ENCODE assay signal across 8 cellular contexts in genomic region chr17:31373150-31374082, GRCh38. TPM values are rescaled to one million over a fixed set of nuclear protein-coding genes. Genes with fewer than 3 reads are reported as not detected.
DNase-seq lines count a peak whose midpoint lies in the region; ATAC-seq and TF ChIP-seq lines count a peak whose summit lies in the region.

No MANE protein-coding gene starts in this region.

- peak; percentile 71 to 77 for ATAC-seq in activated T-cell treated with anti-CD3 and anti-CD28 coated beads, Interleukin-2, amount 50 U/mL, for 4 hours
- ATAC-seq in HG02938 (IDR thresholded peaks at IDR 0.05; ENCODE audit: unreplicated experiment): no peak
- ATAC-seq in HG03025 (IDR thresholded peaks at IDR 0.05; ENCODE audit: low FRiP score, unreplicated experiment): no peak

- H3K27me3 Mint-ChIP-seq in activated T-cell treated with anti-CD3 and anti-CD28 coated beads, Interleukin-2, amount 50 U/mL, for 4 hours (ENCODE audit: low read depth): no peaks in the 10 kb centered on the region

- no peaks in the 10 kb centered on the region for H3K27me3 ChIP-seq in parathyroid adenoma (ENCODE audit: control insufficient read depth, insufficient read depth, low read length)

- H3K4me1 ChIP-seq in parathyroid adenoma: no peaks in the 10 kb centered on the region

- no peak overlapping the region for H3K27ac ChIP-seq in parathyroid adenoma

- H3K36me3 ChIP-seq in parathyroid adenoma (ENCODE audit: control insufficient read depth, insufficient read depth, low read length): no peaks in the 10 kb centered on the region

- no peaks in the 10 kb centered on the region for H3K9me3 ChIP-seq in parathyroid adenoma (ENCODE audit: control insufficient read depth, low read length)

- no peaks in the 10 kb centered on the region for H3K79me2 ChIP-seq in parathyroid adenoma

- DNase-seq in activated T-cell treated with anti-CD3 and anti-CD28 coated beads, Interleukin-2, amount 50 U/mL, for 4 hours: no peak
- DNase-seq in activated T-cell treated with anti-CD3 and anti-CD28 coated beads for 4 hours: no peak
- peak; percentile 67 for DNase-seq in M059J (ENCODE audit: low read depth)
- peak; percentile 56 for DNase-seq in SW480 (ENCODE audit: low spot score)
- DNase-seq in fibroblast of the conjunctiva (ENCODE audit: low read depth): peak; percentile 52

- no peak overlapping the region for H3K4me3 ChIP-seq in parathyroid adenoma (ENCODE audit: low read depth, low read length)

- H3K4me3 Mint-ChIP-seq in activated T-cell treated with anti-CD3 and anti-CD28 coated beads, Interleukin-2, amount 50 U/mL, for 4 hours: no peak overlapping the region

- no peak overlapping the region for H3K4me2 ChIP-seq in parathyroid adenoma (ENCODE audit: low read length)

- peaks cover 9% of the 10 kb centered on the region for H3K36me3 Mint-ChIP-seq in activated T-cell treated with anti-CD3 and anti-CD28 coated beads, Interleukin-2, amount 50 U/mL, for 4 hours (ENCODE audit: insufficient read depth)

- TF ChIP-seq CTCF in parathyroid adenoma (IDR thresholded peaks at IDR 0.05): peak; percentile 41

- peaks cover 15% of the 10 kb centered on the region for H3K4me1 Mint-ChIP-seq in activated T-cell treated with anti-CD3 and anti-CD28 coated beads, Interleukin-2, amount 50 U/mL, for 4 hours (ENCODE audit: low read depth)

- H2AFZ ChIP-seq in parathyroid adenoma: no peak overlapping the region

- H3K9ac ChIP-seq in parathyroid adenoma: no peak overlapping the region

- no peaks in the 10 kb centered on the region for H3K9me3 Mint-ChIP-seq in activated T-cell treated with anti-CD3 and anti-CD28 coated beads, Interleukin-2, amount 50 U/mL, for 4 hours

RNA-seq across cellular contexts. Expression of gene RAB11FIP4, which starts 18.1 kb away (rescaled TPM):
- total RNA-seq in activated T-cell treated with anti-CD3 and anti-CD28 coated beads, Interleukin-2, amount 50 U/mL, for 4 hours: 10 to 100 TPM in 2 of 3 donors, 1 to 10 TPM in 1; 9.9 to 11.0 (median 10.8) TPM
- 2.0 and 2.7 TPM in 2 replicates for total RNA-seq in M059J (2014; rRNA removed; shearing (Covaris generic))

RNA-seq across cellular contexts. Expression of gene EVI2A, which starts 52.0 kb away (rescaled TPM):
- 10 to 100 TPM; 18.4 to 25.1 (median 19.4) TPM for total RNA-seq in activated T-cell treated with anti-CD3 and anti-CD28 coated beads, Interleukin-2, amount 50 U/mL, for 4 hours
- 7.4 and 7.7 TPM in 2 replicates for total RNA-seq in M059J (2014; rRNA removed; shearing (Covaris generic))

RNA-seq across cellular contexts. Expression of gene EVI2B, which starts 59.6 kb away (rescaled TPM):
- total RNA-seq in activated T-cell treated with anti-CD3 and anti-CD28 coated beads, Interleukin-2, amount 50 U/mL, for 4 hours: 1 to 10 TPM; 5.0 to 7.0 (median 7.0) TPM
- 1.5 and 2.4 TPM in 2 replicates for total RNA-seq in M059J (2014; rRNA removed; shearing (Covaris generic))

Comparison
In these comparisons a context has a peak if more than half of its experiments do, and no peak if none do; other contexts are left out.
1. ATAC-seq: peak in activated T-cell treated with anti-CD3 and anti-CD28 coated beads, Interleukin-2, amount 50 U/mL, for 4 hours (2 of 2); none in HG02938 (single experiment) and HG03025 (single experiment).
2. DNase-seq: peak in M059J (single experiment), SW480 (single experiment) and fibroblast of the conjunctiva (single experiment); none in activated T-cell treated with anti-CD3 and anti-CD28 coated beads, Interleukin-2, amount 50 U/mL, for 4 hours (single experiment) and activated T-cell treated with anti-CD3 and anti-CD28 coated beads for 4 hours (single experiment).